In the genomic region with DNA sequence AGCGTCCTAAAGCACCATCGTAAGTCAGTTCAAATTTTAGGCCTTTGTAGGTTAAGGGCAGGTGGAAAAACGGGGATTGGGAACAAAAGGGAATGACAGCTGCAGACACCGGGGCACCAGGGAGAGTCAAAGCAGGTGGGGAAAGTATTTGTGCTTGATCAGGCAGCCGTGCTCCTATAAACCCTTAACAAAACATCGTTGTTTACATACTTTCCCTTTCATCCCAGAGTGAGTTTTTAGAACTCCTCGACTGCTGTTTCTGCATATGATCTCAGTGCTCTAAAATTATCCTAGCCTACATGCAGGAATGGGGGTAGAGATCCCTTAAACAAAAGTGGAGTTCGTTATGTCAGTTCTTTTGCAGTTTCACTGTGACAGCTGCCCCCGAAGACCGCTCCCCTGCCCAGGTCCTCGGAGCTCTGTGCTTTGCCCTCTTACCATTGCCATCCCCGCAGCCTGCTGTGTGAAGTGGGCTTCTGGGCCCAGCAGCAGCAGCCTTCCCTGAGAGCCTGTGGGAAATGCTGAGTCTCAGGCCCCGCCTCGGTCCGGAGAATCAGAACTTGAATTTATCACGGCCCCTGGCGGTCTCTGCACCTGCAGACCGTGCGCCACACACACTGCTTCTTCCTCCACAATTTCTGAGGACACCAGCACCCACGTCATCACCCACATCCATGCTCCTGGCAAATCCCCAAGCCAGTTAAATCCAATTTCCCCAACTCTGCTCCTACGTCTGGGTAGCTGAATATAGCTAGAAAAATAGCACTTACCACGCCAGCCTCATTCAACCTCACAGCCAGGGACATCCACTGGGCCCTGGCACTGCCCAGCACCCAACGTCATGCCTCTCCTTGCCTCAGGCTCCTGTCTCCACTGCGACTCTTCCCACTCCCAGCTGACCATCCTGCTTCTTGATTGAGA, we compare ENCODE assay signal across 15 cellular contexts.
DNase-seq lines count a peak whose midpoint lies in the region; ATAC-seq and TF ChIP-seq lines count a peak whose summit lies in the region.
"Had no signal": no experiment of that assay in that cellular context is flagged by ENCODE, and none has a peak within 500 bp of the region (broad histone marks: within the 10 kb centered on the region; RNA-seq: fewer than 3 reads in every experiment).

No MANE protein-coding gene starts in this region.

- WGBS in gastroesophageal sphincter (ENCODE audit: low coverage in 1 of 2), 2 donors = 15 to 46% methylated on average over 7 to 16 of the region's 24 CpGs

- peak overlapping the region in 1 of 4 donors; percentile 31 for H3K27ac ChIP-seq in gastroesophageal sphincter
- H3K27ac ChIP-seq: prostate gland, WERI-Rb-1 had no signal

- no peak for TF ChIP-seq POLR2A in gastroesophageal sphincter (IDR thresholded peaks at IDR 0.05)

- ATAC-seq in gastroesophageal sphincter (no peak), HG02571 (IDR thresholded peaks at IDR 0.05; ENCODE audit: unreplicated experiment) (no peak), GM21360 (IDR thresholded peaks at IDR 0.05; ENCODE audit: unreplicated experiment) (no peak)
- ATAC-seq: stimulated activated naive B cell treated with anti-CD40 and anti-IgM and Interleukin-4, amounts not matched to agents 10 μg/mL and 1 μg/mL and 100 μg/mL, for 72 hours had no signal

- H3K4me1 ChIP-seq in gastroesophageal sphincter = peaks cover 0 to 7% (median 0%) of the 10 kb centered on the region in 3 donors
- H3K4me1 ChIP-seq: prostate gland had no signal

- TF ChIP-seq EP300 in gastroesophageal sphincter (IDR thresholded peaks at IDR 0.05) = no peak

- TF ChIP-seq CTCF in gastroesophageal sphincter (IDR thresholded peaks at IDR 0.05) = no peak

- H3K9me3 ChIP-seq in gastroesophageal sphincter = no peaks in the 10 kb centered on the region
- H3K9me3 ChIP-seq: prostate gland had no signal

- H3K4me3 ChIP-seq in gastroesophageal sphincter = no peak overlapping the region
- H3K4me3 ChIP-seq: prostate gland had no signal

- H3K36me3 ChIP-seq in gastroesophageal sphincter = no peaks in the 10 kb centered on the region
- H3K36me3 ChIP-seq: prostate gland, WERI-Rb-1 had no signal

- H3K27me3 ChIP-seq in gastroesophageal sphincter = no peaks in the 10 kb centered on the region

- DNase-seq in DMS79 treated with DMSO at 0.1 percent for 48 hours (lab: John Stamatoyannopoulos, UW) = peak; percentile 46
- DNase-seq in NCI-H2029 treated with DMSO at 0.1 percent for 48 hours (lab: John Stamatoyannopoulos, UW) = peak; percentile 92
- DNase-seq in SW480 (ENCODE audit: low spot score) = peak; percentile 14
- peak; percentile 24 for DNase-seq in putamen (ENCODE audit: low spot score)
- no peak for DNase-seq in stimulated activated naive CD4-positive, alpha-beta T cell (lab: John Stamatoyannopoulos, UW)
- DNase-seq: activated naive CD8-positive, alpha-beta T cell treated with anti-CD3 and anti-CD28 coated beads, Interleukin-2, amount 10 ng/mL, durations not matched to agents 7 days and 5 days; cortex of kidney; NCI-H524; stimulated activated CD4-positive, alpha-beta T cell treated with anti-CD3 and anti-CD28 coated beads, Interleukin-4, amount 100 ng/mL, for 1 hour; stimulated activated naive B cell treated with anti-CD40 and anti-IgM and Interleukin-4, amounts not matched to agents 10 μg/mL and 1 μg/mL and 100 μg/mL, for 72 hours; WERI-Rb-1 had no signal

Comparison
In these comparisons a context has a peak if more than half of its experiments do, and no peak if none do; other contexts are left out.
1. DNase-seq: peak in DMS79 treated with DMSO at 0.1 percent for 48 hours (single experiment), NCI-H2029 treated with DMSO at 0.1 percent for 48 hours (single experiment), SW480 (single experiment) and putamen (single experiment); none in stimulated activated naive CD4-positive, alpha-beta T cell (0 of 6).